8 cellular contexts compared by ENCODE assay signal in genomic region chr1:233790662-233791371, GRCh38.
DNase-seq lines count a peak whose midpoint lies in the region; ATAC-seq and TF ChIP-seq lines count a peak whose summit lies in the region.

No MANE protein-coding gene starts in this region.

- no peak overlapping the region for H2BK120ac ChIP-seq in neuronal stem cell (ENCODE audit: low read depth, low read length)

- H3K4me1 ChIP-seq in neuronal stem cell (ENCODE audit: control insufficient read depth in 2 of 2, insufficient read depth in 1 of 2, low read depth in 1 of 2, low read length in 2 of 2), result no peaks in the 10 kb centered on the region

- no peak overlapping the region for H4K91ac ChIP-seq in neuronal stem cell (ENCODE audit: low read depth, low read length, poor library complexity)

- H2AK5ac ChIP-seq in neuronal stem cell (ENCODE audit: low read depth, low read length), result no peak overlapping the region

- no peaks in the 10 kb centered on the region for H3K36me3 ChIP-seq in neuronal stem cell (replicated peaks in 1 of 2; ENCODE audit: control insufficient read depth in 2 of 2, insufficient read depth in 2 of 2, low read length in 2 of 2)

- H3K14ac ChIP-seq in neuronal stem cell (ENCODE audit: low read length), result no peak overlapping the region

- H2BK12ac ChIP-seq in neuronal stem cell (ENCODE audit: low read length), result no peak overlapping the region

- TF ChIP-seq CTCF in fibroblast of villous mesenchyme (IDR thresholded peaks at IDR 0.05; ENCODE audit: insufficient read depth, low read depth, low read length), result peak; percentile 94

- H2AFZ ChIP-seq in neuronal stem cell (ENCODE audit: low read length), result no peak overlapping the region

- H3K27me3 ChIP-seq in neuronal stem cell (ENCODE audit: control insufficient read depth in 3 of 3, insufficient read depth in 3 of 3, low read depth in 1 of 3, low read length in 3 of 3), result no peaks in the 10 kb centered on the region

- H2BK5ac ChIP-seq in neuronal stem cell (ENCODE audit: low read length), result no peak overlapping the region

- no peak overlapping the region for H3K18ac ChIP-seq in neuronal stem cell (ENCODE audit: low read length)

- WGBS in neuronal stem cell (ENCODE audit: extremely low coverage in 2 of 2, insufficient read length in 2 of 2, insufficient replicate concordance in 1 of 2), 2 donors, result no CpG with 5 or more reads among the region's 8 CpGs

- no peak overlapping the region for H3K27ac ChIP-seq in neuronal stem cell (replicated peaks; ENCODE audit: low read length)

- H2BK15ac ChIP-seq in neuronal stem cell (ENCODE audit: low read length), result no peak overlapping the region

- no peaks in the 10 kb centered on the region for H3K9me3 ChIP-seq in neuronal stem cell (replicated peaks in 1 of 2; ENCODE audit: control insufficient read depth in 2 of 2, insufficient read depth in 1 of 2, low read depth in 1 of 2, low read length in 2 of 2)

- no peak overlapping the region for H3K9ac ChIP-seq in neuronal stem cell (ENCODE audit: low read depth, low read length, poor library complexity)

- ATAC-seq in GM19463 (IDR thresholded peaks at IDR 0.05; ENCODE audit: unreplicated experiment) (peak; percentile 65), HG03575 (IDR thresholded peaks at IDR 0.05; ENCODE audit: extremely low read depth, insufficient number of reproducible peaks, low FRiP score, unreplicated experiment) (peak; percentile 79)

- H3K4me3 ChIP-seq in fibroblast of villous mesenchyme (ENCODE audit: low read depth, low read length) (no peak overlapping the region), neuronal stem cell (ENCODE audit: low read length in 2 of 2) (no peak overlapping the region)

- no peaks in the 10 kb centered on the region for H3K79me1 ChIP-seq in neuronal stem cell (ENCODE audit: low read depth, low read length)

- H3K4me2 ChIP-seq in neuronal stem cell (ENCODE audit: insufficient read depth, low read length, poor library complexity, severe bottlenecking), result no peak overlapping the region

- H3K23ac ChIP-seq in neuronal stem cell (ENCODE audit: low read depth, low read length, poor library complexity), result no peak overlapping the region

- DNase-seq in DMS53 (lab: John Stamatoyannopoulos, UW) (peak; percentile 75), NCI-H774 (lab: John Stamatoyannopoulos, UW) (peak; percentile 74), fibroblast of villous mesenchyme (ENCODE audit: low read depth) (peak; percentile 60), neuronal stem cell (ENCODE audit: low spot score) (peak; percentile 44), KG1 (lab: John Stamatoyannopoulos, UW) (no peak)
- DNase-seq in activated T-cell treated with anti-CD3 and anti-CD28 coated beads, Interleukin-2, amount 50 U/mL, for 1 hour, result peak; percentile 16

- H4K8ac ChIP-seq in neuronal stem cell (ENCODE audit: low read depth, low read length), result no peak overlapping the region

- H3K4ac ChIP-seq in neuronal stem cell (ENCODE audit: low read length), result no peak overlapping the region
